Comparison of ENCODE assay signal across 19 cellular contexts in the genomic region with DNA sequence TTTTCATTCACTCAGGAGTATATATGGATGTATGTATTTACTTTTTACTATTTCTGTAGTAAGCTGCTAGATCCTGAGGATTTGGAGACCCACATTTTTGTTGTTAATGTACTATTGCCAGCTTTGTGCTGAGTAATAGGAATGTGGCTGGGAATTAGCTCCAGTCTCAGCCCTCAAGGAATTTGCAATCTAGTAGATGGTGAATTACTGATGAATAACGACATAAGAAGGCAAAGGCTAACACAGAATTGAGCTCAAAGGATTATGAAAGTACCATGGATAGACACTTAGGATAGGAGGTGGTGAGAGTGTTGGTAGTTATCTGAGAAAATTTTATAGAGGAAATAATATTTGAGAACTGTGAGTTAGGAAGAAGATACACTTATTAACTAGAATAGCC. TPM values are rescaled to one million over a fixed set of nuclear protein-coding genes. Genes with fewer than 3 reads are reported as not detected.
DNase-seq lines count a peak whose midpoint lies in the region; ATAC-seq and TF ChIP-seq lines count a peak whose summit lies in the region.
"Had no signal": no experiment of that assay in that cellular context is flagged by ENCODE, and none has a peak within 500 bp of the region (broad histone marks: within the 10 kb centered on the region; RNA-seq: fewer than 3 reads in every experiment).

No MANE protein-coding gene starts in this region.

- H2AK5ac ChIP-seq in mesendoderm (ENCODE audit: low read length), result no peak overlapping the region

- H3K79me1 ChIP-seq in mesendoderm (ENCODE audit: low read length), result peaks cover 4% of the 10 kb centered on the region

- H3K4me2 ChIP-seq in mesendoderm (ENCODE audit: low read length), result no peak overlapping the region

- H3K4me3 ChIP-seq in choroid plexus epithelial cell (ENCODE audit: low read depth, low read length) (no peak overlapping the region), mesendoderm (ENCODE audit: low read length) (no peak overlapping the region)
- H3K4me3 ChIP-seq: skin epidermis, uterus had no signal

- no peak overlapping the region for H3K4me3 Mint-ChIP-seq in HFFc6
- no peak overlapping the region for H3K4me3 Mint-ChIP-seq in effector memory CD8-positive, alpha-beta T cell
- H3K4me3 Mint-ChIP-seq: CD8-positive, alpha-beta T cell; natural killer cell had no signal

- H3K18ac ChIP-seq in mesendoderm (ENCODE audit: low read length), result no peak overlapping the region

- no CpG with 5 or more reads among the region's 1 CpG for WGBS in mesendoderm (ENCODE audit: extremely low coverage, insufficient coverage, low lambda C conversion rate)

- no peak overlapping the region for H3K9ac ChIP-seq in mesendoderm (ENCODE audit: low read length)

- no peak overlapping the region for H3K56ac ChIP-seq in mesendoderm (ENCODE audit: low read length)

- H3K9me3 Mint-ChIP-seq in HFFc6, result no peaks in the 10 kb centered on the region
- H3K9me3 Mint-ChIP-seq in effector memory CD8-positive, alpha-beta T cell, result no peaks in the 10 kb centered on the region
- H3K9me3 Mint-ChIP-seq: CD8-positive, alpha-beta T cell; natural killer cell had no signal

- no peaks in the 10 kb centered on the region for H3K27me3 ChIP-seq in mesendoderm (ENCODE audit: insufficient read depth, low read length, poor library complexity)
- H3K27me3 ChIP-seq: uterus had no signal

- no peaks in the 10 kb centered on the region for H3K36me3 ChIP-seq in mesendoderm (ENCODE audit: control insufficient read depth, insufficient read depth, low read length)
- H3K36me3 ChIP-seq: uterus had no signal

- no peaks in the 10 kb centered on the region for H3K36me3 Mint-ChIP-seq in HFFc6 (ENCODE audit: low read depth)
- H3K36me3 Mint-ChIP-seq in effector memory CD8-positive, alpha-beta T cell (ENCODE audit: insufficient read depth), result peaks cover 28% of the 10 kb centered on the region
- H3K36me3 Mint-ChIP-seq: natural killer cell had no signal

- DNase-seq in AG08396 (ENCODE audit: low spot score) (peak; percentile 15), HFFc6 (peak; percentile 58), choroid plexus epithelial cell (ENCODE audit: low read depth) (peak; percentile 44), mesendoderm (peak; percentile 49)
- no peak for DNase-seq in stimulated activated naive CD8-positive, alpha-beta T cell treated with anti-CD3 and anti-CD28 coated beads, Interleukin-15, Interleukin-2, amounts not matched to agents 100 U/mL and 50 U/mL, for 24 hours
- no peak for DNase-seq in effector memory CD8-positive, alpha-beta T cell
- DNase-seq: activated CD4-positive, alpha-beta T cell treated with anti-CD3 and anti-CD28 coated beads for 4 hours; CD8-positive, alpha-beta T cell; foreskin melanocyte; kidney; natural killer cell; NCI-H1105; NCI-H526 treated with DMSO at 0.1 percent for 48 hours; stimulated activated CD4-positive, alpha-beta T cell treated with anti-CD3 and anti-CD28 coated beads, Interleukin-4, amount 100 ng/mL, for 4 hours; substantia nigra; uterus had no signal

- TF ChIP-seq CTCF in HFFc6 (IDR thresholded peaks at IDR 0.05) (no peak), choroid plexus epithelial cell (conservative IDR thresholded peaks at IDR 0.05; ENCODE audit: low read depth, low read length) (no peak)

- H3K4ac ChIP-seq in mesendoderm (ENCODE audit: low read depth, low read length), result no peak overlapping the region

- H3K79me2 ChIP-seq in mesendoderm (ENCODE audit: control insufficient read depth, insufficient read depth, low read length), result no peaks in the 10 kb centered on the region

- no peak overlapping the region for H2BK5ac ChIP-seq in mesendoderm (ENCODE audit: low read length)

- no peak overlapping the region for H4K5ac ChIP-seq in mesendoderm (ENCODE audit: low read length)

- H3K27me3 Mint-ChIP-seq in HFFc6 (ENCODE audit: insufficient read depth), result no peaks in the 10 kb centered on the region
- no peaks in the 10 kb centered on the region for H3K27me3 Mint-ChIP-seq in effector memory CD8-positive, alpha-beta T cell

- H3K23ac ChIP-seq in mesendoderm (ENCODE audit: low read length), result no peak overlapping the region

- no peak overlapping the region for H3K27ac ChIP-seq in mesendoderm (ENCODE audit: low read depth, low read length)
- H3K27ac ChIP-seq: skin epidermis, uterus had no signal

- H2BK120ac ChIP-seq in mesendoderm (ENCODE audit: low read depth, low read length), result no peak overlapping the region

- no peaks in the 10 kb centered on the region for H3K4me1 Mint-ChIP-seq in HFFc6 (ENCODE audit: low read depth)
- H3K4me1 Mint-ChIP-seq in effector memory CD8-positive, alpha-beta T cell (ENCODE audit: low read depth in 2 of 2), result no peaks in the 10 kb centered on the region
- H3K4me1 Mint-ChIP-seq: natural killer cell had no signal

- no peak for ATAC-seq in stimulated activated naive CD8-positive, alpha-beta T cell treated with anti-CD3 and anti-CD28 coated beads, Interleukin-15, Interleukin-2, amounts not matched to agents 100 U/mL and 50 U/mL, for 24 hours
- ATAC-seq in HG02884 (IDR thresholded peaks at IDR 0.05; ENCODE audit: unreplicated experiment) (no peak), HG02870 (IDR thresholded peaks at IDR 0.05; ENCODE audit: unreplicated experiment) (no peak)
- ATAC-seq in effector memory CD8-positive, alpha-beta T cell (replicated peaks), result no peak
- ATAC-seq: CD8-positive, alpha-beta T cell; natural killer cell had no signal

- no peak overlapping the region for H4K8ac ChIP-seq in mesendoderm (ENCODE audit: low read depth, low read length)

- no peak overlapping the region for H3K27ac Mint-ChIP-seq in HFFc6
- no peak overlapping the region for H3K27ac Mint-ChIP-seq in effector memory CD8-positive, alpha-beta T cell
- H3K27ac Mint-ChIP-seq: CD8-positive, alpha-beta T cell; natural killer cell had no signal

- H2BK15ac ChIP-seq in mesendoderm (replicated peaks; ENCODE audit: low read depth), result no peak overlapping the region

- no peaks in the 10 kb centered on the region for H3K4me1 ChIP-seq in mesendoderm (ENCODE audit: control insufficient read depth, low read depth, low read length)
- H3K4me1 ChIP-seq: uterus had no signal

RNA-seq across cellular contexts. Expression of a gene that starts 19.9 kb away (rescaled TPM):
- total RNA-seq in HFFc6 (2021; fragmentation: NEBNext Ultra II Directional; extraction: Animal tissue kit (Norgen Biotek cat#: 25700)), result 1 to 10 TPM; 6.6 to 8.1 (median 7.1) TPM
- polyA plus RNA-seq in mesendoderm (2013, experiment 1 of 2), result 12.1 TPM
- polyA plus RNA-seq in mesendoderm (2013, experiment 2 of 2), result 11.8 TPM

Comparison
In these comparisons a context has a peak if more than half of its experiments do, and no peak if none do; other contexts are left out.
1. DNase-seq: peak in AG08396 (single experiment), HFFc6 (single experiment), choroid plexus epithelial cell (single experiment) and mesendoderm (single experiment); none in stimulated activated naive CD8-positive, alpha-beta T cell treated with anti-CD3 and anti-CD28 coated beads, Interleukin-15, Interleukin-2, amounts not matched to agents 100 U/mL and 50 U/mL, for 24 hours (single experiment) and effector memory CD8-positive, alpha-beta T cell (0 of 3).